ENCODE assay signal across 8 cellular contexts in genomic region chr1:161158316-161159016, GRCh38. TPM values are rescaled to one million over a fixed set of nuclear protein-coding genes. Genes with fewer than 3 reads are reported as not detected.
DNase-seq lines count a peak whose midpoint lies in the region; ATAC-seq and TF ChIP-seq lines count a peak whose summit lies in the region.

No MANE protein-coding gene starts in this region.

- peaks cover 18% of the 10 kb centered on the region for H3F3A ChIP-seq in neural progenitor cell (ENCODE audit: low read depth)

- peak overlapping the region; percentile 89 to 99 (median 96) for H3K27ac Mint-ChIP-seq in CD8-positive, alpha-beta memory T cell
- H3K27ac Mint-ChIP-seq in neural progenitor cell, result peak overlapping the region; percentile 79

- H2AFZ ChIP-seq in neural progenitor cell (replicated peaks), result no peak overlapping the region

- WGBS in ectodermal cell, 2 experiments, result 92 to 95% methylated on average over 9 of the region's 9 CpGs

- no peaks in the 10 kb centered on the region for H3K27me3 Mint-ChIP-seq in CD8-positive, alpha-beta memory T cell
- H3K27me3 Mint-ChIP-seq in neural progenitor cell (ENCODE audit: insufficient read depth, low read depth), result peaks cover 7% of the 10 kb centered on the region

- peak overlapping the region; percentile 75 for H3K27ac ChIP-seq in CD8-positive, alpha-beta memory T cell (ENCODE audit: low read depth, low read length)
- H3K27ac ChIP-seq in ectodermal cell (ENCODE audit: insufficient read depth, low read depth, low read length, poor library complexity, severe bottlenecking), result no peak overlapping the region
- no peak overlapping the region for H3K27ac ChIP-seq in neural progenitor cell

- no peak overlapping the region for H3K9ac ChIP-seq in neural progenitor cell

- no peak for TF ChIP-seq POLR2A in NB4 (IDR thresholded peaks at IDR 0.05; ENCODE audit: extremely low read depth, insufficient read length)

- H3K4me3 ChIP-seq in CD8-positive, alpha-beta memory T cell (ENCODE audit: low read length), result peak overlapping the region; percentile 79
- H3K4me3 ChIP-seq in NB4 (ENCODE audit: low read depth, low read length) (peak overlapping the region; percentile 50), ectodermal cell (ENCODE audit: insufficient read depth, low read depth, low read length) (peak overlapping the region; percentile 84), neural progenitor cell (peak overlapping the region; percentile 82)

- peaks cover 30% of the 10 kb centered on the region for H3K79me2 ChIP-seq in neural progenitor cell (ENCODE audit: low read depth)

- peak overlapping the region; percentile 90 to 97 (median 95) for H3K4me3 Mint-ChIP-seq in CD8-positive, alpha-beta memory T cell
- peak overlapping the region; percentile 95 for H3K4me3 Mint-ChIP-seq in neural progenitor cell

- H3K4me1 ChIP-seq in CD8-positive, alpha-beta memory T cell (ENCODE audit: insufficient read depth, low read length), result peaks cover 37% of the 10 kb centered on the region
- H3K4me1 ChIP-seq in ectodermal cell (ENCODE audit: control insufficient read depth, insufficient read depth, low read length), result no peaks in the 10 kb centered on the region
- peaks cover 6% of the 10 kb centered on the region for H3K4me1 ChIP-seq in neural progenitor cell

- POLR2A ChIA-PET in CD8-positive, alpha-beta memory T cell (lab: Charles Lee), result interaction anchor here (0.8 to 1.1 kb wide), 2 partner anchors 27 to 68 kb away, joined by 3 read pairs; partner anchors contain the start of gene TOMM40L
- POLR2A ChIA-PET in GM10248 (lab: Yijun Ruan, JAX), result interaction anchor here (1.0 to 1.7 kb wide), 4 partner anchors 7 to 138 kb away, joined by 3 to 4 read pairs (median 4); partner anchors contain the start of genes DEDD, F11R, PPOX and USF1

- H3K36me3 ChIP-seq in CD8-positive, alpha-beta memory T cell (ENCODE audit: insufficient read depth, low read length), result no peaks in the 10 kb centered on the region
- H3K36me3 ChIP-seq in ectodermal cell (ENCODE audit: control insufficient read depth, insufficient read depth, low read length) (peaks cover 28% of the 10 kb centered on the region), neural progenitor cell (no peaks in the 10 kb centered on the region)

- ATAC-seq in HG03159 (IDR thresholded peaks at IDR 0.05; ENCODE audit: unreplicated experiment) (no peak), HG03378 (IDR thresholded peaks at IDR 0.05; ENCODE audit: unreplicated experiment) (no peak)

- peaks cover 48 to 82% (median 74%) of the 10 kb centered on the region in 3 donors for H3K4me1 Mint-ChIP-seq in CD8-positive, alpha-beta memory T cell
- peaks cover 41% of the 10 kb centered on the region for H3K4me1 Mint-ChIP-seq in neural progenitor cell

- no peaks in the 10 kb centered on the region for H4K20me1 ChIP-seq in neural progenitor cell (ENCODE audit: low read depth)

- TF ChIP-seq CTCF in NB4 (IDR thresholded peaks at IDR 0.05; ENCODE audit: low read depth, low read length), result no peak
- no peak for TF ChIP-seq CTCF in neural progenitor cell (IDR thresholded peaks at IDR 0.05)
- TF ChIP-seq CTCF in GM10248 (IDR thresholded peaks at IDR 0.05; ENCODE audit: control extremely low read depth, extremely low read depth, low read depth, missing control alignments), result no peak

- H3K27me3 ChIP-seq in CD8-positive, alpha-beta memory T cell (ENCODE audit: insufficient read depth, low read length, poor library complexity, severe bottlenecking), result no peaks in the 10 kb centered on the region
- no peaks in the 10 kb centered on the region for H3K27me3 ChIP-seq in ectodermal cell (ENCODE audit: control insufficient read depth, insufficient read depth, low read length, poor library complexity, severe bottlenecking)
- H3K27me3 ChIP-seq in neural progenitor cell, result no peaks in the 10 kb centered on the region

- peaks cover 0 to 69% (median 15%) of the 10 kb centered on the region in 3 donors for H3K36me3 Mint-ChIP-seq in CD8-positive, alpha-beta memory T cell
- H3K36me3 Mint-ChIP-seq in neural progenitor cell, result peaks cover 18% of the 10 kb centered on the region

- H3K9me3 Mint-ChIP-seq in CD8-positive, alpha-beta memory T cell, result no peaks in the 10 kb centered on the region
- no peaks in the 10 kb centered on the region for H3K9me3 Mint-ChIP-seq in neural progenitor cell

- H3K4me2 ChIP-seq in neural progenitor cell, result peak overlapping the region; percentile 70

- CTCF ChIA-PET in CD8-positive, alpha-beta memory T cell (lab: Charles Lee), result interaction anchor here (1.3 to 6.4 kb wide), 4 partner anchors 7 to 67 kb away, joined by 3 to 44 read pairs (median 10); partner anchors contain the start of genes NIT1, PFDN2, PPOX and TOMM40L
- CTCF ChIA-PET in GM10248 (lab: Yijun Ruan, JAX), result interaction anchor here (0.9 to 1.6 kb wide), 6 partner anchors 33 to 327 kb away, joined by 3 to 5 read pairs (median 4); no protein-coding TSS in a partner anchor

- DNase-seq in CD8-positive, alpha-beta memory T cell, result no peak
- no peak for DNase-seq in NB4 (ENCODE audit: low read depth)
- no peak for DNase-seq in neural progenitor cell (ENCODE audit: low spot score)
- no peak for DNase-seq in NCI-H1436 (lab: John Stamatoyannopoulos, UW)
- no peak for DNase-seq in GM10248 (ENCODE audit: extremely low spot score)

- no peaks in the 10 kb centered on the region for H3K9me3 ChIP-seq in CD8-positive, alpha-beta memory T cell (ENCODE audit: low read length)
- H3K9me3 ChIP-seq in ectodermal cell (ENCODE audit: control insufficient read depth, low read length), result no peaks in the 10 kb centered on the region
- no peaks in the 10 kb centered on the region for H3K9me3 ChIP-seq in neural progenitor cell (ENCODE audit: low read depth)

RNA-seq across cellular contexts. Expression of gene USP21, which starts 0.8 kb away (rescaled TPM):
- 10 to 100 TPM; 26.1 to 27.4 TPM for total RNA-seq in CD8-positive, alpha-beta memory T cell
- polyA plus RNA-seq in CD8-positive, alpha-beta memory T cell, result 28.3 TPM
- 60.5 TPM for polyA plus RNA-seq in ectodermal cell (2013, experiment 1 of 4)
- 40.9 TPM for polyA plus RNA-seq in ectodermal cell (2013, experiment 2 of 4)
- 41.3 TPM for polyA plus RNA-seq in ectodermal cell (2013, experiment 3 of 4)
- polyA plus RNA-seq in ectodermal cell (2013, experiment 4 of 4), result 44.3 TPM
- total RNA-seq in neural progenitor cell (ENCODE audit: low replicate concordance), result 6.7 and 19.0 TPM in 2 replicates

RNA-seq across cellular contexts. Expression of gene UFC1, which starts 4.7 kb away (rescaled TPM):
- total RNA-seq in CD8-positive, alpha-beta memory T cell, result 100 to 1,000 TPM; 109 to 118 TPM
- 174 TPM for polyA plus RNA-seq in CD8-positive, alpha-beta memory T cell
- 123 TPM for polyA plus RNA-seq in ectodermal cell (2013, experiment 1 of 4)
- 127 TPM for polyA plus RNA-seq in ectodermal cell (2013, experiment 2 of 4)
- 123 TPM for polyA plus RNA-seq in ectodermal cell (2013, experiment 3 of 4)
- polyA plus RNA-seq in ectodermal cell (2013, experiment 4 of 4), result 139 TPM
- 114 and 133 TPM in 2 replicates for total RNA-seq in neural progenitor cell (ENCODE audit: low replicate concordance)

RNA-seq across cellular contexts. Expression of gene PPOX, which starts 7.8 kb away (rescaled TPM):
- total RNA-seq in CD8-positive, alpha-beta memory T cell, result 10 to 100 TPM; 24.4 to 31.3 TPM
- 17.6 TPM for polyA plus RNA-seq in CD8-positive, alpha-beta memory T cell
- polyA plus RNA-seq in ectodermal cell (2013, experiment 1 of 4), result 42.9 TPM
- polyA plus RNA-seq in ectodermal cell (2013, experiment 2 of 4), result 37.5 TPM
- polyA plus RNA-seq in ectodermal cell (2013, experiment 3 of 4), result 38.0 TPM
- 43.3 TPM for polyA plus RNA-seq in ectodermal cell (2013, experiment 4 of 4)
- total RNA-seq in neural progenitor cell (ENCODE audit: low replicate concordance), result 18.3 and 42.4 TPM in 2 replicates

RNA-seq across cellular contexts. Expression of gene B4GALT3, which starts 18.8 kb away (rescaled TPM):
- 10 to 100 TPM; 59.4 to 60.9 TPM for total RNA-seq in CD8-positive, alpha-beta memory T cell
- polyA plus RNA-seq in CD8-positive, alpha-beta memory T cell, result 58.9 TPM
- 43.5 TPM for polyA plus RNA-seq in ectodermal cell (2013, experiment 1 of 4)
- polyA plus RNA-seq in ectodermal cell (2013, experiment 2 of 4), result 38.2 TPM
- polyA plus RNA-seq in ectodermal cell (2013, experiment 3 of 4), result 37.0 TPM
- polyA plus RNA-seq in ectodermal cell (2013, experiment 4 of 4), result 43.3 TPM
- total RNA-seq in neural progenitor cell (ENCODE audit: low replicate concordance), result 9.5 and 36.5 TPM in 2 replicates

RNA-seq across cellular contexts. Expression of gene DEDD, which starts 26.0 kb away (rescaled TPM):
- total RNA-seq in CD8-positive, alpha-beta memory T cell, result 10 to 100 TPM; 41.0 to 41.9 TPM
- polyA plus RNA-seq in CD8-positive, alpha-beta memory T cell, result 30.0 TPM
- 50.8 TPM for polyA plus RNA-seq in ectodermal cell (2013, experiment 1 of 4)
- 45.7 TPM for polyA plus RNA-seq in ectodermal cell (2013, experiment 2 of 4)
- 40.5 TPM for polyA plus RNA-seq in ectodermal cell (2013, experiment 3 of 4)
- polyA plus RNA-seq in ectodermal cell (2013, experiment 4 of 4), result 42.3 TPM
- total RNA-seq in neural progenitor cell (ENCODE audit: low replicate concordance), result 29.7 and 34.8 TPM in 2 replicates
